21 cellular contexts compared by ENCODE assay signal in genomic region chr14:92555440-92556111, GRCh38. TPM values are rescaled to one million over a fixed set of nuclear protein-coding genes. Genes with fewer than 3 reads are reported as not detected.
DNase-seq lines count a peak whose midpoint lies in the region; ATAC-seq, FAIRE-seq and TF ChIP-seq lines count a peak whose summit lies in the region.
"Had no signal": no experiment of that assay in that cellular context is flagged by ENCODE, and none has a peak within 500 bp of the region (broad histone marks: within the 10 kb centered on the region; RNA-seq: fewer than 3 reads in every experiment).

No MANE protein-coding gene starts in this region.

- CTCF ChIA-PET in CD4-positive, alpha-beta T cell (lab: Charles Lee): interaction anchor here (0.6 to 1.8 kb wide), 2 partner anchors 20 to 21 kb away, joined by 3 to 7 read pairs; no protein-coding TSS in a partner anchor
- CTCF ChIA-PET in T-cell (lab: Charles Lee): no interaction called here

- DNase-seq in CD4-positive, alpha-beta T cell: no peak
- DNase-seq in T-cell (peak in 1 of 34 experiments; percentile 25), naive B cell (peak; percentile 41), NCI-H2107 treated with DMSO at 0.1 percent for 48 hours (lab: John Stamatoyannopoulos, UW; ENCODE audit: unreplicated experiment) (no peak), NCI-H1417 treated with DMSO at 0.1 percent for 48 hours (lab: John Stamatoyannopoulos, UW) (no peak), HTR-8/SVneo (ENCODE audit: insufficient read length, low spot score) (no peak)
- no peak for DNase-seq in effector CD4-positive, alpha-beta T cell
- DNase-seq: activated CD4-positive, alpha-beta memory T cell treated with anti-CD3 and anti-CD28 coated beads, Interleukin-2, amount 10 ng/mL, durations not matched to agents 7 days and 5 days; colonic mucosa; NCI-H1436; stimulated activated CD4-positive, alpha-beta T cell treated with anti-CD3 and anti-CD28 coated beads, Interleukin-4, amount 100 ng/mL, for 1 hour; T-helper 2 cell; WERI-Rb-1 had no signal

- no peak for TF ChIP-seq CTCF in CD4-positive, alpha-beta T cell (IDR thresholded peaks at IDR 0.05)

- peak overlapping the region; percentile 34 for H3K4me3 Mint-ChIP-seq in CD4-positive, alpha-beta T cell
- H3K4me3 Mint-ChIP-seq in T-cell (peak overlapping the region in 1 of 3 donors; percentile 58), naive B cell (peak overlapping the region in 7 of 8 donors; percentile 42 to 82 (median 75))
- H3K4me3 Mint-ChIP-seq: activated CD4-positive, alpha-beta memory T cell treated with anti-CD3 and anti-CD28 coated beads, Interleukin-2, amount 10 ng/mL, durations not matched to agents 7 days and 5 days; mesothelial cell of epicardium; neural crest cell had no signal

- POLR2A ChIA-PET in CD4-positive, alpha-beta T cell (lab: Charles Lee): interaction anchor here (0.8 to 2.1 kb wide), 5 partner anchors 14 to 113 kb away, joined by 3 to 12 read pairs (median 4); no protein-coding TSS in a partner anchor
- POLR2A ChIA-PET in T-cell (lab: Charles Lee): no interaction called here

- intact Hi-C loops in CD4-positive, alpha-beta T cell (cut with DNase I, micrococcal nuclease): no loop called here

- H3K9me3 ChIP-seq in BLaER1 treated with 17β-estradiol and CSF1 and Interleukin-3, amounts not matched to agents 10 nM and 100 nM (replicated peaks in 1 of 11): no peaks in the 10 kb centered on the region
- no peaks in the 10 kb centered on the region for H3K9me3 ChIP-seq in CD4-positive, alpha-beta T cell (ENCODE audit: control insufficient read depth, low read length)
- H3K9me3 ChIP-seq: breast epithelium, colonic mucosa, Peyer's patch had no signal

- H3K4me1 ChIP-seq in BLaER1 treated with 17β-estradiol and CSF1 and Interleukin-3, amounts not matched to agents 10 nM and 100 nM: peaks cover 62 to 80% (median 72%) of the 10 kb centered on the region in 10 experiments
- H3K4me1 ChIP-seq: breast epithelium, colonic mucosa had no signal

- no peak for FAIRE-seq in HTR-8/SVneo (lab: Jason Lieb, UNC)
- FAIRE-seq: endometrium, HepG2 had no signal

- no peak for ATAC-seq in CD4-positive, alpha-beta T cell (ENCODE audit: poor library complexity)
- peak in 2 of 4 experiments; percentile 17 to 49 for ATAC-seq in T-cell (replicated peaks in 1 of 4)
- ATAC-seq in naive B cell (ENCODE audit: low read depth in 2 of 2): peak; percentile 52 to 57
- ATAC-seq: HepG2 had no signal

- peaks cover 0 to 37% (median 0%) of the 10 kb centered on the region in 11 experiments; a peak in 9 of 22 replicates for H3K27me3 ChIP-seq in BLaER1 treated with 17β-estradiol and CSF1 and Interleukin-3, amounts not matched to agents 10 nM and 100 nM
- H3K27me3 ChIP-seq in CD4-positive, alpha-beta T cell (ENCODE audit: control insufficient read depth, insufficient read depth, low read length): no peaks in the 10 kb centered on the region
- H3K27me3 ChIP-seq: breast epithelium, colonic mucosa, Peyer's patch had no signal

- peak overlapping the region in 3 of 11 experiments; percentile 1 to 23 (median 9); a peak in 4 of 22 replicates for H3K9ac ChIP-seq in BLaER1 treated with 17β-estradiol and CSF1 and Interleukin-3, amounts not matched to agents 10 nM and 100 nM

- H3K27me3 Mint-ChIP-seq in CD4-positive, alpha-beta T cell: no peaks in the 10 kb centered on the region
- H3K27me3 Mint-ChIP-seq in T-cell (no peaks in the 10 kb centered on the region), naive B cell (peaks cover 11 to 30% (median 20%) of the 10 kb centered on the region in 3 donors)

- peak overlapping the region; percentile 75 to 92 (median 87) for H3K4me2 ChIP-seq in BLaER1 treated with 17β-estradiol and CSF1 and Interleukin-3, amounts not matched to agents 10 nM and 100 nM
- H3K4me2 ChIP-seq: smooth muscle cell had no signal

- no peaks in the 10 kb centered on the region for H3K36me3 Mint-ChIP-seq in CD4-positive, alpha-beta T cell (ENCODE audit: low read depth)
- H3K36me3 Mint-ChIP-seq in T-cell: peaks cover 11% of the 10 kb centered on the region
- peaks cover 7 to 22% of the 10 kb centered on the region in 2 donors for H3K36me3 Mint-ChIP-seq in naive B cell

- peak overlapping the region; percentile 36 for H3K27ac Mint-ChIP-seq in CD4-positive, alpha-beta T cell
- peak overlapping the region; percentile 57 to 74 for H3K27ac Mint-ChIP-seq in T-cell
- H3K27ac Mint-ChIP-seq in naive B cell: peak overlapping the region; percentile 12 to 91 (median 62)
- H3K27ac Mint-ChIP-seq: activated CD4-positive, alpha-beta memory T cell treated with anti-CD3 and anti-CD28 coated beads, Interleukin-2, amount 10 ng/mL, durations not matched to agents 7 days and 5 days; mesothelial cell of epicardium had no signal

- H4K20me1 ChIP-seq in BLaER1 treated with 17β-estradiol and CSF1 and Interleukin-3, amounts not matched to agents 10 nM and 100 nM: peaks cover 0 to 74% (median 21%) of the 10 kb centered on the region in 11 experiments; a peak in 17 of 22 replicates

- H3K4me1 Mint-ChIP-seq in CD4-positive, alpha-beta T cell (ENCODE audit: low read depth): peaks cover 57% of the 10 kb centered on the region
- H3K4me1 Mint-ChIP-seq in T-cell (peaks cover 60 to 75% (median 72%) of the 10 kb centered on the region in 3 donors), naive B cell (peaks cover 44 to 58% (median 57%) of the 10 kb centered on the region in 3 donors)
- H3K4me1 Mint-ChIP-seq: mesothelial cell of epicardium, neural crest cell had no signal

- peak overlapping the region in 7 of 11 experiments; percentile 6 to 46 (median 12); a peak in 10 of 22 replicates for H3K27ac ChIP-seq in BLaER1 treated with 17β-estradiol and CSF1 and Interleukin-3, amounts not matched to agents 10 nM and 100 nM
- H3K27ac ChIP-seq in CD4-positive, alpha-beta T cell (ENCODE audit: low read depth, low read length): no peak overlapping the region
- H3K27ac ChIP-seq: breast epithelium, colonic mucosa, WERI-Rb-1 had no signal

- no peaks in the 10 kb centered on the region for H3K9me3 Mint-ChIP-seq in CD4-positive, alpha-beta T cell
- H3K9me3 Mint-ChIP-seq in T-cell (no peaks in the 10 kb centered on the region), naive B cell (no peaks in the 10 kb centered on the region)
- H3K9me3 Mint-ChIP-seq: activated CD4-positive, alpha-beta memory T cell treated with anti-CD3 and anti-CD28 coated beads, Interleukin-2, amount 10 ng/mL, durations not matched to agents 7 days and 5 days; mesothelial cell of epicardium; neural crest cell had no signal

- peaks cover 0 to 39% (median 24%) of the 10 kb centered on the region in 11 experiments; a peak in 15 of 22 replicates for H3K36me3 ChIP-seq in BLaER1 treated with 17β-estradiol and CSF1 and Interleukin-3, amounts not matched to agents 10 nM and 100 nM
- H3K36me3 ChIP-seq: breast epithelium, colonic mucosa, WERI-Rb-1 had no signal

- H3K4me3 ChIP-seq in BLaER1 treated with 17β-estradiol and CSF1 and Interleukin-3, amounts not matched to agents 10 nM and 100 nM: peak overlapping the region in 6 of 10 experiments; percentile 5 to 39 (median 23); a peak in 5 of 20 replicates
- H3K4me3 ChIP-seq: breast epithelium, colonic mucosa, Peyer's patch, smooth muscle cell had no signal

RNA-seq across cellular contexts. Expression of gene RIN3, which starts 42.0 kb away (rescaled TPM):
- total RNA-seq in CD4-positive, alpha-beta T cell: 10 to 100 TPM; 67.9 to 72.2 TPM
- 100 to 1,000 TPM in 2 of 5 donors, 10 to 100 TPM in 3; 89.9 to 107 (median 97.0) TPM for total RNA-seq in T-cell
- polyA plus RNA-seq in naive B cell (ENCODE audit: low read depth in 6 of 6): 10 to 100 TPM in 5 of 6 donors, 1 to 10 TPM in 1; 7.6 to 43.7 (median 24.5) TPM
